8 cellular contexts compared by ENCODE assay signal in genomic region chr1:27650527-27651175, GRCh38. TPM values are rescaled to one million over a fixed set of nuclear protein-coding genes. Genes with fewer than 3 reads are reported as not detected.
DNase-seq lines count a peak whose midpoint lies in the region; ATAC-seq and TF ChIP-seq lines count a peak whose summit lies in the region.

No MANE protein-coding gene starts in this region.

- H3K27ac Mint-ChIP-seq in stimulated activated naive CD8-positive, alpha-beta T cell treated with anti-CD3 and anti-CD28 coated beads, Interleukin-15, amount 100 ng/mL, for 72 hours, result peak overlapping the region; percentile 55 to 89

- H3K4me3 Mint-ChIP-seq in stimulated activated naive CD8-positive, alpha-beta T cell treated with anti-CD3 and anti-CD28 coated beads, Interleukin-15, amount 100 ng/mL, for 72 hours, result peak overlapping the region in 1 of 2 donors; percentile 13

- no peaks in the 10 kb centered on the region for H3K36me3 ChIP-seq in cardiac muscle cell

- in situ Hi-C loops in SK-MEL-5 (cut with HindIII; ENCODE audit: low pct_unique_long_range_greater_than_20kb, low sequenced_read_pairs), result no loop called here

- H3K27me3 ChIP-seq in cardiac muscle cell, result no peaks in the 10 kb centered on the region

- no peak overlapping the region for H3K4me3 ChIP-seq in cardiac muscle cell

- ATAC-seq in stimulated activated naive CD8-positive, alpha-beta T cell treated with anti-CD3 and anti-CD28 coated beads, Interleukin-15, amount 100 ng/mL, for 72 hours, result no peak
- ATAC-seq in GM19395 (IDR thresholded peaks at IDR 0.05; ENCODE audit: unreplicated experiment), result no peak

- peaks cover 26% of the 10 kb centered on the region for H3K4me1 Mint-ChIP-seq in stimulated activated naive CD8-positive, alpha-beta T cell treated with anti-CD3 and anti-CD28 coated beads, Interleukin-15, amount 100 ng/mL, for 72 hours

- peaks cover 23% of the 10 kb centered on the region for H3K4me1 ChIP-seq in cardiac muscle cell (ENCODE audit: low read depth)

- no peaks in the 10 kb centered on the region for H3K27me3 Mint-ChIP-seq in stimulated activated naive CD8-positive, alpha-beta T cell treated with anti-CD3 and anti-CD28 coated beads, Interleukin-15, amount 100 ng/mL, for 72 hours

- H3K9me3 Mint-ChIP-seq in stimulated activated naive CD8-positive, alpha-beta T cell treated with anti-CD3 and anti-CD28 coated beads, Interleukin-15, amount 100 ng/mL, for 72 hours, result no peaks in the 10 kb centered on the region

- H3K9me3 ChIP-seq in cardiac muscle cell (ENCODE audit: low read depth), result no peaks in the 10 kb centered on the region

- no peak for TF ChIP-seq CTCF in cardiac muscle cell (IDR thresholded peaks at IDR 0.05; ENCODE audit: low read depth, low read length)

- peak; percentile 47 for DNase-seq in NCI-H748 (lab: John Stamatoyannopoulos, UW; ENCODE audit: unreplicated experiment)
- DNase-seq in NCI-H748 treated with DMSO at 0.1 percent for 48 hours (lab: John Stamatoyannopoulos, UW), result no peak
- DNase-seq in SK-MEL-5 (ENCODE audit: low read depth, low spot score), result peak; percentile 97
- peak; percentile 58 to 83 for DNase-seq in cardiac muscle cell (ENCODE audit: low read depth in 1 of 2, low spot score in 1 of 2)
- no peak for DNase-seq in stimulated activated naive CD8-positive, alpha-beta T cell treated with anti-CD3 and anti-CD28 coated beads, Interleukin-15, amount 100 ng/mL, for 72 hours
- DNase-seq in stimulated activated CD4-positive, alpha-beta T cell treated with anti-CD3 and anti-CD28 coated beads, Interleukin-12 subunit alpha, Interleukin-12 subunit beta, amount 100 ng/mL, for 4 hours, result no peak
- no peak for DNase-seq in NCI-H1092 treated with DMSO at 0.1 percent for 48 hours (lab: John Stamatoyannopoulos, UW)

- peak overlapping the region; percentile 46 for H3K27ac ChIP-seq in cardiac muscle cell

RNA-seq across cellular contexts. Expression of gene FGR, which starts 15.7 kb away (rescaled TPM):
- total RNA-seq in SK-MEL-5 (2014; rRNA removed; shearing (Covaris generic)), result not detected in 2 replicates
- 0.10 and 0.11 TPM in 2 replicates for polyA plus RNA-seq in SK-MEL-5 (2015; cell fraction: cytosol; rRNA removed)
- not detected in 2 replicates for polyA plus RNA-seq in SK-MEL-5 (2015; cell fraction: nucleus; rRNA removed)
- total RNA-seq in cardiac muscle cell, result not detected in 2 replicates
- polyA plus RNA-seq in cardiac muscle cell, result 0.14 and 0.18 TPM in 2 replicates

RNA-seq across cellular contexts. Expression of gene IFI6, which starts 21.3 kb away (rescaled TPM):
- total RNA-seq in SK-MEL-5 (2014; rRNA removed; shearing (Covaris generic)), result 56.8 and 67.2 TPM in 2 replicates
- polyA plus RNA-seq in SK-MEL-5 (2015; cell fraction: cytosol; rRNA removed), result 92.3 and 112 TPM in 2 replicates
- 2.4 and 15.6 TPM in 2 replicates for polyA plus RNA-seq in SK-MEL-5 (2015; cell fraction: nucleus; rRNA removed)
- total RNA-seq in cardiac muscle cell, result 30.4 and 36.5 TPM in 2 replicates
- 35.2 and 56.2 TPM in 2 replicates for polyA plus RNA-seq in cardiac muscle cell

RNA-seq across cellular contexts. Expression of gene AHDC1, which starts 46.7 kb away (rescaled TPM):
- total RNA-seq in SK-MEL-5 (2014; rRNA removed; shearing (Covaris generic)), result 4.4 TPM in 2 replicates
- polyA plus RNA-seq in SK-MEL-5 (2015; cell fraction: cytosol; rRNA removed), result 6.9 and 15.0 TPM in 2 replicates
- 5.4 and 7.7 TPM in 2 replicates for polyA plus RNA-seq in SK-MEL-5 (2015; cell fraction: nucleus; rRNA removed)
- total RNA-seq in cardiac muscle cell, result 31.0 and 58.1 TPM in 2 replicates
- 16.3 and 21.1 TPM in 2 replicates for polyA plus RNA-seq in cardiac muscle cell

Comparison
In these comparisons a context has a peak if more than half of its experiments do, and no peak if none do; other contexts are left out.
1. DNase-seq: peak in NCI-H748 (single experiment), SK-MEL-5 (single experiment) and cardiac muscle cell (2 of 2); none in NCI-H748 treated with DMSO at 0.1 percent for 48 hours (single experiment), stimulated activated naive CD8-positive, alpha-beta T cell treated with anti-CD3 and anti-CD28 coated beads, Interleukin-15, amount 100 ng/mL, for 72 hours (0 of 2), stimulated activated CD4-positive, alpha-beta T cell treated with anti-CD3 and anti-CD28 coated beads, Interleukin-12 subunit alpha, Interleukin-12 subunit beta, amount 100 ng/mL, for 4 hours (single experiment) and NCI-H1092 treated with DMSO at 0.1 percent for 48 hours (single experiment).